1 cellular context compared by ENCODE assay signal in genomic region chr6:52493669-52494068, GRCh38.
TF ChIP-seq lines count a peak whose summit lies in the region.

No MANE protein-coding gene starts in this region.

TF ChIP-seq in liver, 16 proteins besides CTCF, POLR2A, EP300 and RAD21:
- TF ChIP-seq REST (IDR thresholded peaks at IDR 0.05) (no peak), HNF4A (conservative IDR thresholded peaks at IDR 0.05) (no peak), YY1 (IDR thresholded peaks at IDR 0.05) (no peak), JUND (IDR thresholded peaks at IDR 0.05) (no peak), NR2F2 (IDR thresholded peaks at IDR 0.05) (no peak), FOXA2 (IDR thresholded peaks at IDR 0.05) (no peak), EGR1 (IDR thresholded peaks at IDR 0.05; ENCODE audit: low read depth in 2 of 2) (no peak), ZBTB33 (IDR thresholded peaks at IDR 0.05) (no peak)
TF ChIP-seq in liver: peak in this region for 0.
